ENCODE assay signal across 8 cellular contexts in genomic region chr2:240595381-240596079, GRCh38. TPM values are rescaled to one million over a fixed set of nuclear protein-coding genes. Genes with fewer than 3 reads are reported as not detected.
DNase-seq lines count a peak whose midpoint lies in the region; ATAC-seq and TF ChIP-seq lines count a peak whose summit lies in the region.

No MANE protein-coding gene starts in this region.

- H3K27me3 ChIP-seq in CD4-positive, alpha-beta memory T cell (ENCODE audit: insufficient read depth, low read length): no peaks in the 10 kb centered on the region
- no peaks in the 10 kb centered on the region for H3K27me3 ChIP-seq in HL-60 (ENCODE audit: insufficient read depth, poor library complexity, severe bottlenecking)

- CTCF ChIA-PET in CD4-positive, alpha-beta memory T cell (lab: Charles Lee; ENCODE audit: partially characterized antibody): interaction anchor here (1.3 kb wide), 1 partner anchor 81 kb away, joined by 7 read pairs; no protein-coding TSS in a partner anchor

- H3K9me3 Mint-ChIP-seq in CD4-positive, alpha-beta memory T cell: no peaks in the 10 kb centered on the region
- H3K9me3 Mint-ChIP-seq in type B pancreatic cell: no peaks in the 10 kb centered on the region

- TF ChIP-seq CTCF in HL-60 (IDR thresholded peaks at IDR 0.05; ENCODE audit: insufficient read depth, low read length) (peak; percentile 26), type B pancreatic cell (conservative IDR thresholded peaks at IDR 0.05) (peak; percentile 55)

- peak overlapping the region in 2 of 7 donors; percentile 53 to 65 for H3K27ac Mint-ChIP-seq in CD4-positive, alpha-beta memory T cell
- no peak overlapping the region for H3K27ac Mint-ChIP-seq in type B pancreatic cell

- H3K36me3 ChIP-seq in CD4-positive, alpha-beta memory T cell (ENCODE audit: insufficient read depth, low read length): peaks cover 36% of the 10 kb centered on the region

- no peaks in the 10 kb centered on the region for H3K27me3 Mint-ChIP-seq in CD4-positive, alpha-beta memory T cell
- no peaks in the 10 kb centered on the region for H3K27me3 Mint-ChIP-seq in type B pancreatic cell

- H3K4me1 Mint-ChIP-seq in CD4-positive, alpha-beta memory T cell: peaks cover 0 to 4% (median under 1%) of the 10 kb centered on the region in 4 donors
- no peaks in the 10 kb centered on the region for H3K4me1 Mint-ChIP-seq in type B pancreatic cell (ENCODE audit: unreplicated experiment)

- intact Hi-C loops in CD4-positive, alpha-beta memory T cell (cut with micrococcal nuclease): no loop called here

- no peaks in the 10 kb centered on the region for H3K9me3 ChIP-seq in CD4-positive, alpha-beta memory T cell (ENCODE audit: control insufficient read depth in 1 of 2, low read length in 2 of 2)

- H3K4me3 Mint-ChIP-seq in CD4-positive, alpha-beta memory T cell: no peak overlapping the region
- no peak overlapping the region for H3K4me3 Mint-ChIP-seq in type B pancreatic cell

- POLR2A ChIA-PET in CD4-positive, alpha-beta memory T cell (lab: Charles Lee; ENCODE audit: partially characterized antibody): no interaction called here

- no peak for ATAC-seq in GM21515 (IDR thresholded peaks at IDR 0.05; ENCODE audit: unreplicated experiment)

- no peak overlapping the region for H3K27ac ChIP-seq in CD4-positive, alpha-beta memory T cell (ENCODE audit: low read depth, low read length)
- H3K27ac ChIP-seq in HL-60 (replicated peaks): no peak overlapping the region

- no peak overlapping the region for H3K4me3 ChIP-seq in CD4-positive, alpha-beta memory T cell (ENCODE audit: low read length in 2 of 2)
- H3K4me3 ChIP-seq in HL-60 (replicated peaks; ENCODE audit: insufficient read depth, low read length): no peak overlapping the region

- H3K36me3 Mint-ChIP-seq in CD4-positive, alpha-beta memory T cell: peaks cover 0 to 34% of the 10 kb centered on the region in 2 donors
- peaks cover 3% of the 10 kb centered on the region for H3K36me3 Mint-ChIP-seq in type B pancreatic cell

- H3K4me1 ChIP-seq in CD4-positive, alpha-beta memory T cell (ENCODE audit: insufficient read depth, low read length): no peaks in the 10 kb centered on the region

- DNase-seq in CD4-positive, alpha-beta memory T cell: peak in 3 of 5 donors; percentile 15 to 35 (median 25)
- DNase-seq in HL-60 (ENCODE audit: low read depth in 1 of 2, low spot score in 1 of 2) (peak in 1 of 2 experiments; percentile 66), hepatic stellate cell (ENCODE audit: low spot score) (peak; percentile 49), type B pancreatic cell (ENCODE audit: extremely low spot score, unreplicated experiment) (no peak), EL (no peak), NCI-H1436 treated with DMSO at 0.1 percent for 48 hours (lab: John Stamatoyannopoulos, UW) (no peak)
- DNase-seq in activated T-cell treated with anti-CD3 and anti-CD28 coated beads, Interleukin-2, amount 50 U/mL, for 1 hour: peak; percentile 42

RNA-seq across cellular contexts. Expression of gene CAPN10, which starts 9.0 kb away (rescaled TPM):
- 10 to 100 TPM; 80.6 to 83.0 TPM for total RNA-seq in CD4-positive, alpha-beta memory T cell
- 10 to 100 TPM in 1 of 2 donors, 1 to 10 TPM in 1; 9.9 to 18.7 TPM for polyA plus RNA-seq in CD4-positive, alpha-beta memory T cell
- total RNA-seq in type B pancreatic cell (ENCODE audit: low replicate concordance): 36.3 and 55.2 TPM in 2 replicates

RNA-seq across cellular contexts. Expression of gene RNPEPL1, which starts 27.2 kb away (rescaled TPM):
- total RNA-seq in CD4-positive, alpha-beta memory T cell: 100 to 1,000 TPM; 140 to 145 TPM
- 100 to 1,000 TPM in 1 of 2 donors, 10 to 100 TPM in 1; 13.6 to 100 TPM for polyA plus RNA-seq in CD4-positive, alpha-beta memory T cell
- total RNA-seq in type B pancreatic cell (ENCODE audit: low replicate concordance): 40.5 and 66.4 TPM in 2 replicates

RNA-seq across cellular contexts. Expression of gene GPR35, which starts 29.8 kb away (rescaled TPM):
- total RNA-seq in CD4-positive, alpha-beta memory T cell: 1 to 10 TPM; 6.3 to 6.8 TPM
- polyA plus RNA-seq in CD4-positive, alpha-beta memory T cell: 1 to 10 TPM in 1 of 2 donors, under 1 TPM in 1; 0.71 to 1.3 TPM
- 3.6 and 3.9 TPM in 2 replicates for total RNA-seq in type B pancreatic cell (ENCODE audit: low replicate concordance)

RNA-seq across cellular contexts. Expression of gene DUSP28, which starts 35.4 kb away (rescaled TPM):
- total RNA-seq in CD4-positive, alpha-beta memory T cell: 10 to 100 TPM; 16.3 to 19.4 TPM
- polyA plus RNA-seq in CD4-positive, alpha-beta memory T cell: 10 to 100 TPM; 18.2 to 18.5 TPM
- total RNA-seq in type B pancreatic cell (ENCODE audit: low replicate concordance): 4.3 and 6.4 TPM in 2 replicates

RNA-seq across cellular contexts. Expression of gene ANKMY1, which starts 37.7 kb away (rescaled TPM):
- 10 to 100 TPM; 71.4 to 84.8 TPM for total RNA-seq in CD4-positive, alpha-beta memory T cell
- polyA plus RNA-seq in CD4-positive, alpha-beta memory T cell: 10 to 100 TPM in 1 of 2 donors, 1 to 10 TPM in 1; 9.4 to 15.2 TPM
- 13.4 and 16.8 TPM in 2 replicates for total RNA-seq in type B pancreatic cell (ENCODE audit: low replicate concordance)

Comparison
In these comparisons a context has a peak if more than half of its experiments do, and no peak if none do; other contexts are left out.
1. DNase-seq: peak in CD4-positive, alpha-beta memory T cell (3 of 5), activated T-cell treated with anti-CD3 and anti-CD28 coated beads, Interleukin-2, amount 50 U/mL, for 1 hour (single experiment) and hepatic stellate cell (single experiment); none in type B pancreatic cell (single experiment), EL (single experiment) and NCI-H1436 treated with DMSO at 0.1 percent for 48 hours (single experiment).